In genomic region chr17:39653662-39654331, GRCh38 we compare ENCODE assay signal across 8 cellular contexts. TPM values are rescaled to one million over a fixed set of nuclear protein-coding genes. Genes with fewer than 3 reads are reported as not detected.
DNase-seq lines count a peak whose midpoint lies in the region; ATAC-seq and TF ChIP-seq lines count a peak whose summit lies in the region.

No MANE protein-coding gene starts in this region.

- DNase-seq in ELR (ENCODE audit: low read depth) = peak; percentile 67
- peak; percentile 88 for DNase-seq in activated CD4-positive, CD25-positive, alpha-beta regulatory T cell treated with anti-CD3 and anti-CD28 coated beads, Interleukin-2, amount 50 U/mL, for 72 hours
- peak; percentile 46 to 59 for DNase-seq in cardiac fibroblast (ENCODE audit: low read depth in 2 of 2)
- DNase-seq in left lung = no peak
- peak; percentile 66 for DNase-seq in stimulated activated CD8-positive, alpha-beta memory T cell treated with anti-CD3 and anti-CD28 coated beads, Interleukin-12 subunit alpha, Interleukin-12 subunit beta, amount 100 ng/mL, for 1 hour (ENCODE audit: low read depth)
- DNase-seq in SK-N-DZ (ENCODE audit: low spot score) = no peak

- no peaks in the 10 kb centered on the region for H3K27me3 ChIP-seq in left lung

- peak; percentile 92 for TF ChIP-seq CTCF in LNCAP (IDR thresholded peaks at IDR 0.05)
- peak; percentile 93 for TF ChIP-seq CTCF in cardiac fibroblast (IDR thresholded peaks at IDR 0.05; ENCODE audit: low read depth, low read length)
- peak; percentile 69 to 86 for TF ChIP-seq CTCF in left lung (IDR thresholded peaks at IDR 0.05)

- ATAC-seq in left lung (peak; percentile 82), GM21717 (IDR thresholded peaks at IDR 0.05; ENCODE audit: unreplicated experiment) (no peak)

- no peaks in the 10 kb centered on the region for H3K9me3 ChIP-seq in left lung

- peaks cover 0 to 36% of the 10 kb centered on the region in 2 donors for H3K36me3 ChIP-seq in left lung

- H3K4me3 ChIP-seq in cardiac fibroblast (replicated peaks in 1 of 2; ENCODE audit: low read depth in 2 of 2, low read length in 2 of 2) = no peak overlapping the region
- H3K4me3 ChIP-seq in left lung = no peak overlapping the region

- intact Hi-C loops in left lung (cut with DNase I) = no loop called here

- peaks cover 0 to 60% of the 10 kb centered on the region in 2 donors for H3K4me1 ChIP-seq in left lung

- no peak overlapping the region for H3K27ac ChIP-seq in left lung

RNA-seq across cellular contexts. Expression of gene TCAP, which starts 11.4 kb away (rescaled TPM):
- total RNA-seq in left lung = 1 to 10 TPM; 2.0 to 2.6 TPM
- 0.58 and 1.0 TPM in 2 replicates for polyA plus RNA-seq in SK-N-DZ (2014; cell fraction: cytosol; rRNA removed)
- polyA plus RNA-seq in SK-N-DZ (2014; cell fraction: nucleus; rRNA removed) = 7.8 and 8.8 TPM in 2 replicates

RNA-seq across cellular contexts. Expression of gene PNMT, which starts 14.5 kb away (rescaled TPM):
- total RNA-seq in left lung = under 1 TPM; 0.38 to 0.58 TPM
- 2.4 and 3.4 TPM in 2 replicates for polyA plus RNA-seq in SK-N-DZ (2014; cell fraction: cytosol; rRNA removed)
- polyA plus RNA-seq in SK-N-DZ (2014; cell fraction: nucleus; rRNA removed) = 6.0 and 7.2 TPM in 2 replicates

RNA-seq across cellular contexts. Expression of gene STARD3, which starts 16.9 kb away (rescaled TPM):
- 10 to 100 TPM; 57.2 to 66.1 TPM for total RNA-seq in left lung
- polyA plus RNA-seq in SK-N-DZ (2014; cell fraction: cytosol; rRNA removed) = 43.9 and 56.0 TPM in 2 replicates
- polyA plus RNA-seq in SK-N-DZ (2014; cell fraction: nucleus; rRNA removed) = 112 and 125 TPM in 2 replicates

RNA-seq across cellular contexts. Expression of gene PPP1R1B, which starts 27.0 kb away (rescaled TPM):
- total RNA-seq in left lung = 10 to 100 TPM; 10.6 to 29.7 TPM
- not detected in 2 replicates for polyA plus RNA-seq in SK-N-DZ (2014; cell fraction: cytosol; rRNA removed)
- not detected in 2 replicates for polyA plus RNA-seq in SK-N-DZ (2014; cell fraction: nucleus; rRNA removed)

RNA-seq across cellular contexts. Expression of gene PGAP3, which starts 34.1 kb away (rescaled TPM):
- 10 to 100 TPM; 17.2 to 32.9 TPM for total RNA-seq in left lung
- polyA plus RNA-seq in SK-N-DZ (2014; cell fraction: cytosol; rRNA removed) = 7.3 and 8.6 TPM in 2 replicates
- polyA plus RNA-seq in SK-N-DZ (2014; cell fraction: nucleus; rRNA removed) = 35.0 and 37.2 TPM in 2 replicates

Comparison
In these comparisons a context has a peak if more than half of its experiments do, and no peak if none do; other contexts are left out.
1. DNase-seq: peak in ELR (single experiment), activated CD4-positive, CD25-positive, alpha-beta regulatory T cell treated with anti-CD3 and anti-CD28 coated beads, Interleukin-2, amount 50 U/mL, for 72 hours (single experiment), cardiac fibroblast (2 of 2) and stimulated activated CD8-positive, alpha-beta memory T cell treated with anti-CD3 and anti-CD28 coated beads, Interleukin-12 subunit alpha, Interleukin-12 subunit beta, amount 100 ng/mL, for 1 hour (single experiment); none in left lung (0 of 2) and SK-N-DZ (single experiment).
2. Peak in every context shown above with its lines, with median percentiles within 50 percentile points of each other: CTCF ChIP-seq.